ENCODE assay signal across 26 cellular contexts in genomic region chr5:38094889-38095288, GRCh38.
DNase-seq lines count a peak whose midpoint lies in the region; ATAC-seq, FAIRE-seq and TF ChIP-seq lines count a peak whose summit lies in the region.
"Had no signal": no experiment of that assay in that cellular context is flagged by ENCODE, and none has a peak within 500 bp of the region (broad histone marks: within the 10 kb centered on the region; RNA-seq: fewer than 3 reads in every experiment).

No MANE protein-coding gene starts in this region.

- H3F3A ChIP-seq in GM23338 (replicated peaks; ENCODE audit: low read depth), result no peaks in the 10 kb centered on the region

- H4K20me1 ChIP-seq in GM23338 (replicated peaks; ENCODE audit: insufficient read depth), result no peaks in the 10 kb centered on the region
- H4K20me1 ChIP-seq: BLaER1 had no signal

- POLR2A ChIA-PET in WTC11 (lab: Charles Lee), result no interaction called here

- CTCF ChIA-PET in WTC11 (lab: Charles Lee), result no interaction called here

- H3K9me2 ChIP-seq in GM23338 (ENCODE audit: insufficient read depth), result no peaks in the 10 kb centered on the region

- no peak overlapping the region; the same call in 1 of the 2 replicates for H3K4me2 ChIP-seq in GM23338
- H3K4me2 ChIP-seq: BLaER1 had no signal

- H2AFZ ChIP-seq in GM23338, result no peak overlapping the region; the same call in 1 of the 2 replicates

- H3K9me3 Mint-ChIP-seq in GM23338 (no peaks in the 10 kb centered on the region), WTC11 (no peaks in the 10 kb centered on the region)
- H3K9me3 Mint-ChIP-seq: CD4-positive, alpha-beta memory T cell had no signal

- H3K27me3 Mint-ChIP-seq in GM23338 (ENCODE audit: insufficient read depth, low read depth, poor library complexity) (no peaks in the 10 kb centered on the region), WTC11 (ENCODE audit: low read depth) (no peaks in the 10 kb centered on the region)
- H3K27me3 Mint-ChIP-seq: CD4-positive, CD25-positive, alpha-beta regulatory T cell; CD8-positive, alpha-beta memory T cell had no signal

- H3K36me3 Mint-ChIP-seq in GM23338 (ENCODE audit: low read depth) (no peaks in the 10 kb centered on the region), WTC11 (no peaks in the 10 kb centered on the region)
- H3K36me3 Mint-ChIP-seq: CD14-positive monocyte; CD4-positive, alpha-beta memory T cell; CD4-positive, CD25-positive, alpha-beta regulatory T cell; CD8-positive, alpha-beta memory T cell had no signal

- no peak overlapping the region for H3K4me3 ChIP-seq in GM23338
- H3K4me3 ChIP-seq: BLaER1, GM12878 had no signal

- peaks cover 16% of the 10 kb centered on the region for H3K4me1 ChIP-seq in GM23338 (ENCODE audit: insufficient read depth)
- H3K4me1 ChIP-seq: BE2C, BLaER1 had no signal

- no peaks in the 10 kb centered on the region for H3K79me2 ChIP-seq in GM23338 (replicated peaks; ENCODE audit: insufficient read depth)

- H3K4me3 Mint-ChIP-seq in GM23338 (no peak overlapping the region), WTC11 (no peak overlapping the region)
- H3K4me3 Mint-ChIP-seq: CD14-positive monocyte; CD4-positive, alpha-beta memory T cell; CD4-positive, CD25-positive, alpha-beta regulatory T cell; CD8-positive, alpha-beta memory T cell had no signal

- peak; percentile 43 for DNase-seq in GM23338 (ENCODE audit: low spot score)
- no peak for DNase-seq in WTC11 (ENCODE audit: low spot score)
- DNase-seq in urothelium cell line (ENCODE audit: low spot score), result no peak
- no peak for DNase-seq in midbrain (lab: John Stamatoyannopoulos, UW)
- DNase-seq in ureter (ENCODE audit: low spot score), result no peak
- DNase-seq: 8988T; ACHN; BE2C; C1 segment of cervical spinal cord; CD4-positive, alpha-beta memory T cell; CD4-positive, CD25-positive, alpha-beta regulatory T cell; CD8-positive, alpha-beta memory T cell; COR-L47; DMS 273 treated with DMSO at 0.1 percent for 48 hours; DMS153; DMS53; DMS79; DND-41; EL; GDM1 had no signal

- H3K27ac Mint-ChIP-seq in GM23338 (no peak overlapping the region), WTC11 (no peak overlapping the region)
- H3K27ac Mint-ChIP-seq: CD14-positive monocyte; CD4-positive, alpha-beta memory T cell; CD4-positive, CD25-positive, alpha-beta regulatory T cell; CD8-positive, alpha-beta memory T cell had no signal

- peak; percentile 27 for FAIRE-seq in urothelium cell line (lab: Jason Lieb, UNC)
- FAIRE-seq: A204.1, GM12878, GM12892, GM18507 had no signal

- TF ChIP-seq CTCF in GM23338 (conservative IDR thresholded peaks at IDR 0.05; ENCODE audit: low read depth in 2 of 2), result no peak
- no peak for TF ChIP-seq CTCF in WTC11 (IDR thresholded peaks at IDR 0.05)

- no peak overlapping the region for H3K27ac ChIP-seq in GM23338 (ENCODE audit: low read depth)
- H3K27ac ChIP-seq: BLaER1 had no signal

- peaks cover 28% of the 10 kb centered on the region for H3K4me1 Mint-ChIP-seq in GM23338
- H3K4me1 Mint-ChIP-seq in WTC11, result peaks cover 31% of the 10 kb centered on the region
- H3K4me1 Mint-ChIP-seq: CD14-positive monocyte; CD4-positive, alpha-beta memory T cell; CD4-positive, CD25-positive, alpha-beta regulatory T cell; CD8-positive, alpha-beta memory T cell had no signal

- ATAC-seq in GM23338 (peak; percentile 54), WTC11 (peak; percentile 64)
- ATAC-seq: GM12878 had no signal

- no peaks in the 10 kb centered on the region for H3K27me3 ChIP-seq in GM23338 (ENCODE audit: insufficient read depth)
- H3K27me3 ChIP-seq: BE2C, BLaER1 had no signal

- no peaks in the 10 kb centered on the region for H3K36me3 ChIP-seq in GM23338 (ENCODE audit: insufficient read depth)
- H3K36me3 ChIP-seq: BE2C, BLaER1 had no signal

TF ChIP-seq in GM23338, 12 proteins besides CTCF, POLR2A, EP300 and RAD21 (continues in another document):
- no peak for TF ChIP-seq REST (IDR thresholded peaks at IDR 0.05; ENCODE audit: unreplicated experiment)

TF ChIP-seq in WTC11, 78 proteins besides CTCF, POLR2A, EP300 and RAD21:
- no peak for TF ChIP-seq ZSCAN18 (CRISPR knock-in tag; IDR thresholded peaks at IDR 0.05)
